ENCODE assay signal across 9 cellular contexts in genomic region chr11:116984186-116984585, GRCh38.
DNase-seq lines count a peak whose midpoint lies in the region; ATAC-seq, FAIRE-seq and TF ChIP-seq lines count a peak whose summit lies in the region.
"Had no signal": no experiment of that assay in that cellular context is flagged by ENCODE, and none has a peak within 500 bp of the region (broad histone marks: within the 10 kb centered on the region; RNA-seq: fewer than 3 reads in every experiment).

No MANE protein-coding gene starts in this region.

- CTCF ChIA-PET in PC-9 (lab: Charles Lee), result no interaction called here

- peak; percentile 53 for FAIRE-seq in H54 (lab: Jason Lieb, UNC)

- TF ChIP-seq CTCF in PC-9 (conservative IDR thresholded peaks at IDR 0.05) (no peak), fibroblast of the aortic adventitia (IDR thresholded peaks at IDR 0.05; ENCODE audit: insufficient read depth, low read length) (no peak), BE2C (IDR thresholded peaks at IDR 0.05; ENCODE audit: low read depth, low read length) (no peak)

- H3K27me3 ChIP-seq in PC-9 (ENCODE audit: insufficient read depth, low read depth) (no peaks in the 10 kb centered on the region), stomach smooth muscle (ENCODE audit: control insufficient read depth in 1 of 2, insufficient read depth in 2 of 2, low read length in 2 of 2) (no peaks in the 10 kb centered on the region), BE2C (no peaks in the 10 kb centered on the region)

- H3F3A ChIP-seq in PC-9 (ENCODE audit: insufficient read depth, low read depth), result peaks cover 41% of the 10 kb centered on the region

- H3K4me1 ChIP-seq in PC-9 (replicated peaks; ENCODE audit: insufficient read depth), result peaks cover 43% of the 10 kb centered on the region
- peaks cover 5% of the 10 kb centered on the region for H3K4me1 ChIP-seq in stomach smooth muscle (ENCODE audit: control insufficient read depth, insufficient read depth, low read length)
- H3K4me1 ChIP-seq in BE2C, result peaks cover 4% of the 10 kb centered on the region

- peaks cover 50% of the 10 kb centered on the region for H3K79me2 ChIP-seq in PC-9 (ENCODE audit: low read depth)

- no peak overlapping the region for H3K9ac ChIP-seq in stomach smooth muscle (ENCODE audit: low read length in 2 of 2)

- no TSS peak for BruUV-seq in PC-9 (replicated peaks; lab: Mats Ljungman, UMichigan)

- ATAC-seq in GM21381 (IDR thresholded peaks at IDR 0.05; ENCODE audit: unreplicated experiment), result no peak

- intact Hi-C loops in PC-9 (cut with micrococcal nuclease; ENCODE audit: unreplicated experiment), result loop anchor here (10.0 kb wide), 1 partner anchor 111 kb away; the partner anchor contains the start of gene SIK3

- H3K9me3 ChIP-seq in PC-9 (ENCODE audit: insufficient read depth, low read depth) (no peaks in the 10 kb centered on the region), stomach smooth muscle (ENCODE audit: control insufficient read depth in 2 of 2, low read length in 2 of 2) (no peaks in the 10 kb centered on the region), BE2C (no peaks in the 10 kb centered on the region)

- H3K27ac ChIP-seq in PC-9 (peak overlapping the region; percentile 16; the same call in 1 of the 2 replicates), stomach smooth muscle (ENCODE audit: low read length) (peak overlapping the region; percentile 7)

- POLR2A ChIA-PET in PC-9 (lab: Charles Lee; ENCODE audit: unreplicated experiment), result interaction anchor here (1.2 kb wide), 1 partner anchor 106 kb away, joined by 10 read pairs; no protein-coding TSS in a partner anchor

- H3K4me3 ChIP-seq in PC-9, result no peak overlapping the region
- peak overlapping the region; percentile 36 for H3K4me3 ChIP-seq in fibroblast of the aortic adventitia (ENCODE audit: low read depth, low read length)
- no peak overlapping the region for H3K4me3 ChIP-seq in stomach smooth muscle (ENCODE audit: low read length in 2 of 2)
- H3K4me3 ChIP-seq in BE2C (ENCODE audit: low read depth, low read length), result no peak overlapping the region

- H3K36me3 ChIP-seq in PC-9 (ENCODE audit: low read depth), result no peaks in the 10 kb centered on the region
- H3K36me3 ChIP-seq in stomach smooth muscle (ENCODE audit: control insufficient read depth in 2 of 2, insufficient read depth in 2 of 2, low read length in 2 of 2), result no peaks in the 10 kb centered on the region
- no peaks in the 10 kb centered on the region; the same call in 1 of the 2 replicates for H3K36me3 ChIP-seq in BE2C

- no peak for TF ChIP-seq POLR2A in H54 (IDR thresholded peaks at IDR 0.05; ENCODE audit: low read depth, low read length)

- no peaks in the 10 kb centered on the region for H3K9me2 ChIP-seq in PC-9 (ENCODE audit: insufficient read depth)

- no peak for DNase-seq in H54 (ENCODE audit: insufficient read length, low spot score)
- DNase-seq in PC-9, result no peak
- DNase-seq in fibroblast of the aortic adventitia (ENCODE audit: low read depth), result no peak
- DNase-seq in BE2C, result no peak
- DNase-seq in germinal center (ENCODE audit: low spot score), result no peak
- DNase-seq in NCI-H1092 treated with DMSO at 0.1 percent for 48 hours (lab: John Stamatoyannopoulos, UW), result no peak
- DNase-seq: NCI-H2171 had no signal

- H3K4me2 ChIP-seq in PC-9, result peak overlapping the region; percentile 41

- peaks cover 14% of the 10 kb centered on the region; the same call in 1 of the 2 replicates for H4K20me1 ChIP-seq in PC-9 (ENCODE audit: insufficient read depth)

- no peak overlapping the region for H2AFZ ChIP-seq in PC-9
